ENCODE assay signal across 19 cellular contexts in the genomic region with DNA sequence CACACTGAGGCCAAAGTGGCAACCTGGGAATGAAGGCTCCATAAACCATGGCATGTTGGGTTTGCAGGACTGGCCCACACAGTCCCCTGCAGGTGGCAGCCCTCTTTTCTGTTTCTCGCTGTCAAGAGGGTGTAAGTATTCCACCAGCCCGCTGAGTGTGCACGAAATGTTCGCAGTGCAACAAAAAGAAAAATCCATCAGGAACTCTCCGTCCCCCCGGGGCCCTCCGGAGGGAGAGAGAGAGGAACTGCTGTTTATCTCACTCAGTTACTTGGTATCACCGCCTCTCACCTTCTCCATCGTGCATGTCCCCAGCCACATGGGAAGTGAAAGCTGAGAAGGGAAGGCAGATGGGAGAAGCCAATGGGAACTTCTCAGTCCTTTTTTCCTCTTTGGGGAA.
"Had no signal": no experiment of that assay in that cellular context is flagged by ENCODE, and none has a peak within 500 bp of the region (broad histone marks: within the 10 kb centered on the region; RNA-seq: fewer than 3 reads in every experiment).

No MANE protein-coding gene starts in this region.

- H3K9me3 Mint-ChIP-seq: activated T-helper 1 cell treated with anti-CD3 and anti-CD28 coated beads, Interleukin-12 subunit alpha, Interleukin-12 subunit beta, Interleukin-2, Interleukin-4 antibody, amounts not matched to agents 30 ng/mL and 10 ng/mL and 1 ng/mL, durations not matched to agents 14 hours and 24 hours and 36 hours; naive B cell; WTC11 had no signal

- H3K4me3 ChIP-seq: dorsolateral prefrontal cortex, gastroesophageal sphincter, hepatocyte, skin epidermis, stomach, testis, upper lobe of left lung had no signal

- H3K27me3 ChIP-seq: dorsolateral prefrontal cortex, gastroesophageal sphincter, hepatocyte, stomach, testis, upper lobe of left lung had no signal

- H3K4me1 ChIP-seq: gastroesophageal sphincter, stomach, testis had no signal

- H3K4me3 Mint-ChIP-seq: activated T-helper 1 cell treated with anti-CD3 and anti-CD28 coated beads, Interleukin-12 subunit alpha, Interleukin-12 subunit beta, Interleukin-2, Interleukin-4 antibody, amounts not matched to agents 30 ng/mL and 10 ng/mL and 1 ng/mL, durations not matched to agents 14 hours and 24 hours and 36 hours; T-helper 17 cell; WTC11 had no signal

- H3K27ac ChIP-seq: gastroesophageal sphincter, hepatocyte, skin epidermis, stomach, testis, upper lobe of left lung had no signal

- DNase-seq: activated CD4-positive, alpha-beta T cell treated with anti-CD3 and anti-CD28 coated beads for 4 hours; activated CD8-positive, alpha-beta memory T cell treated with anti-CD3 and anti-CD28 coated beads, Interleukin-2, amount 50 U/mL, for 48 hours; activated naive CD4-positive, alpha-beta T cell; aorta; dorsolateral prefrontal cortex; erythroblast; islet precursor cell; mammary epithelial cell; naive B cell; retina; stomach; T-helper 17 cell; testis; upper lobe of left lung had no signal

- ATAC-seq: gastroesophageal sphincter, T-helper 17 cell, WTC11 had no signal

- H3K27me3 Mint-ChIP-seq: naive B cell, T-helper 17 cell had no signal

- H3K27ac Mint-ChIP-seq: activated T-helper 1 cell treated with anti-CD3 and anti-CD28 coated beads, Interleukin-12 subunit alpha, Interleukin-12 subunit beta, Interleukin-2, Interleukin-4 antibody, amounts not matched to agents 30 ng/mL and 10 ng/mL and 1 ng/mL, durations not matched to agents 14 hours and 24 hours and 36 hours; T-helper 17 cell; WTC11 had no signal

- H3K9me3 ChIP-seq: gastroesophageal sphincter, stomach, testis, upper lobe of left lung had no signal
